In genomic region chr19:19672816-19673215, GRCh38 we compare ENCODE assay signal across 20 cellular contexts. TPM values are rescaled to one million over a fixed set of nuclear protein-coding genes. Genes with fewer than 3 reads are reported as not detected.
DNase-seq lines count a peak whose midpoint lies in the region; ATAC-seq and TF ChIP-seq lines count a peak whose summit lies in the region.
"Had no signal": no experiment of that assay in that cellular context is flagged by ENCODE, and none has a peak within 500 bp of the region (broad histone marks: within the 10 kb centered on the region; RNA-seq: fewer than 3 reads in every experiment).

No MANE protein-coding gene starts in this region.

- H4K8ac ChIP-seq in trophoblast cell (ENCODE audit: low read depth, low read length): no peak overlapping the region

- no peak overlapping the region for H2BK5ac ChIP-seq in trophoblast cell (ENCODE audit: low read depth, low read length, poor library complexity)

- CTCF ChIA-PET in activated CD4-positive, alpha-beta memory T cell treated with anti-CD3 and anti-CD28 coated beads for 36 hours (lab: Charles Lee): interaction anchor here (0.5 kb wide), 1 partner anchor 169 kb away, joined by 3 read pairs; no protein-coding TSS in a partner anchor
- CTCF ChIA-PET in activated CD4-positive, alpha-beta memory T cell treated with anti-CD3 and anti-CD28 coated beads, Interleukin-2, amount 10 ng/mL, durations not matched to agents 7 days and 5 days (lab: Charles Lee): no interaction called here
- CTCF ChIA-PET in mammary epithelial cell (lab: Charles Lee; ENCODE audit: low non-redundant PET): no interaction called here

- no peak overlapping the region for H4K12ac ChIP-seq in trophoblast cell (ENCODE audit: low read depth, low read length)

- peaks cover 39% of the 10 kb centered on the region for H3K9me3 Mint-ChIP-seq in activated CD4-positive, alpha-beta memory T cell treated with anti-CD3 and anti-CD28 coated beads for 36 hours
- peaks cover 37% of the 10 kb centered on the region for H3K9me3 Mint-ChIP-seq in activated CD4-positive, alpha-beta memory T cell treated with anti-CD3 and anti-CD28 coated beads, Interleukin-2, amount 10 ng/mL, durations not matched to agents 7 days and 5 days
- peaks cover 39% of the 10 kb centered on the region for H3K9me3 Mint-ChIP-seq in activated naive CD8-positive, alpha-beta T cell treated with anti-CD3 and anti-CD28 coated beads for 36 hours

- H3K9me3 ChIP-seq in DND-41 (ENCODE audit: insufficient read depth, low read length, severe bottlenecking) (peaks cover 23% of the 10 kb centered on the region), trophoblast cell (ENCODE audit: insufficient read depth, low read depth, low read length) (peaks cover 4% of the 10 kb centered on the region), mammary epithelial cell (replicated peaks; ENCODE audit: insufficient read depth, low read length) (peaks cover 23% of the 10 kb centered on the region)

- no peak for ATAC-seq in DND-41 (ENCODE audit: insufficient read depth, low read depth)
- ATAC-seq: CD8-positive, alpha-beta T cell had no signal

- H3K4me3 ChIP-seq in DND-41 (ENCODE audit: low read depth in 1 of 2, low read length in 2 of 2) (peak overlapping the region in 1 of 2 experiments; percentile 49; a peak in 2 of 4 replicates), trophoblast cell (ENCODE audit: low read depth, low read length) (no peak overlapping the region), mammary epithelial cell (replicated peaks in 1 of 3; ENCODE audit: insufficient read depth in 1 of 3, low read depth in 2 of 3, low read length in 3 of 3) (no peak overlapping the region)

- POLR2A ChIA-PET in activated CD4-positive, alpha-beta memory T cell treated with anti-CD3 and anti-CD28 coated beads for 36 hours (lab: Charles Lee): interaction anchor here (0.6 kb wide), 1 partner anchor 194 kb away, joined by 3 read pairs; no protein-coding TSS in a partner anchor
- POLR2A ChIA-PET in activated CD4-positive, alpha-beta memory T cell treated with anti-CD3 and anti-CD28 coated beads, Interleukin-2, amount 10 ng/mL, durations not matched to agents 7 days and 5 days (lab: Charles Lee): interaction anchor here (0.7 to 1.4 kb wide), 2 partner anchors 10 to 194 kb away, joined by 3 to 6 read pairs; no protein-coding TSS in a partner anchor

- H3K79me2 ChIP-seq in DND-41 (ENCODE audit: insufficient read depth, low read length): peaks cover 91% of the 10 kb centered on the region
- H3K79me2 ChIP-seq in trophoblast cell (ENCODE audit: control insufficient read depth, insufficient read depth, low read length, poor library complexity): peaks cover 5% of the 10 kb centered on the region
- H3K79me2 ChIP-seq in mammary epithelial cell (ENCODE audit: insufficient read depth, low read length): peaks cover 49% of the 10 kb centered on the region

- peak; percentile 41 for DNase-seq in activated CD4-positive, alpha-beta memory T cell treated with anti-CD3 and anti-CD28 coated beads for 36 hours
- DNase-seq in activated CD4-positive, alpha-beta memory T cell treated with anti-CD3 and anti-CD28 coated beads, Interleukin-2, amount 10 ng/mL, durations not matched to agents 7 days and 5 days: no peak
- no peak for DNase-seq in DND-41
- no peak for DNase-seq in activated naive CD8-positive, alpha-beta T cell treated with anti-CD3 and anti-CD28 coated beads for 36 hours
- DNase-seq in trophoblast cell: peak; percentile 57 to 63
- no peak for DNase-seq in mammary epithelial cell
- DNase-seq in amniotic stem cell (lab: John Stamatoyannopoulos, UW): no peak
- no peak for DNase-seq in NCI-H187 treated with DMSO at 0.1 percent for 48 hours (lab: John Stamatoyannopoulos, UW)
- DNase-seq: CD8-positive, alpha-beta T cell; DMS79; GF-D8; GOT3; Kasumi-1; NCI-H2029; NCI-H2171; NCI-H748 treated with DMSO at 0.1 percent for 48 hours had no signal

- H3K18ac ChIP-seq in trophoblast cell (ENCODE audit: low read length): no peak overlapping the region

- H3K9ac ChIP-seq in DND-41 (ENCODE audit: low read depth, low read length) (no peak overlapping the region), trophoblast cell (ENCODE audit: low read length) (no peak overlapping the region), mammary epithelial cell (ENCODE audit: insufficient read depth, low read length) (no peak overlapping the region)

- H3K4me3 Mint-ChIP-seq in activated CD4-positive, alpha-beta memory T cell treated with anti-CD3 and anti-CD28 coated beads for 36 hours: no peak overlapping the region
- H3K4me3 Mint-ChIP-seq in activated CD4-positive, alpha-beta memory T cell treated with anti-CD3 and anti-CD28 coated beads, Interleukin-2, amount 10 ng/mL, durations not matched to agents 7 days and 5 days: no peak overlapping the region
- H3K4me3 Mint-ChIP-seq in activated naive CD8-positive, alpha-beta T cell treated with anti-CD3 and anti-CD28 coated beads for 36 hours: peak overlapping the region; percentile 2
- H3K4me3 Mint-ChIP-seq: B cell; CD8-positive, alpha-beta T cell had no signal

- H3K4me1 ChIP-seq in DND-41 (ENCODE audit: insufficient read depth, low read length) (peaks cover 73% of the 10 kb centered on the region), trophoblast cell (ENCODE audit: control insufficient read depth in 1 of 2, insufficient read depth in 2 of 2, low read length in 2 of 2) (peaks cover 14 to 16% of the 10 kb centered on the region in 2 experiments), mammary epithelial cell (ENCODE audit: insufficient read depth, low read length) (no peaks in the 10 kb centered on the region)

- dilution Hi-C loops in mammary epithelial cell (cut with HindIII; ENCODE audit: low sequenced_read_pairs): no loop called here

- H3K4me2 ChIP-seq in DND-41 (ENCODE audit: insufficient read depth, low read length) (peak overlapping the region; percentile 55), trophoblast cell (ENCODE audit: low read length) (no peak overlapping the region), mammary epithelial cell (ENCODE audit: insufficient read depth, low read depth, low read length) (no peak overlapping the region)

- in situ Hi-C loops in mammary epithelial cell (cut with MboI; ENCODE audit: low sequenced_read_pairs in 2 of 2): no loop called here

- H4K91ac ChIP-seq in trophoblast cell (ENCODE audit: low read depth, low read length): no peak overlapping the region

- H3K27ac Mint-ChIP-seq in activated CD4-positive, alpha-beta memory T cell treated with anti-CD3 and anti-CD28 coated beads for 36 hours: peak overlapping the region; percentile 8
- no peak overlapping the region for H3K27ac Mint-ChIP-seq in activated CD4-positive, alpha-beta memory T cell treated with anti-CD3 and anti-CD28 coated beads, Interleukin-2, amount 10 ng/mL, durations not matched to agents 7 days and 5 days
- peak overlapping the region; percentile 54 for H3K27ac Mint-ChIP-seq in activated naive CD8-positive, alpha-beta T cell treated with anti-CD3 and anti-CD28 coated beads for 36 hours
- H3K27ac Mint-ChIP-seq: B cell; CD8-positive, alpha-beta T cell; IgD-negative memory B cell had no signal

- H2AFZ ChIP-seq in DND-41 (ENCODE audit: low read depth, low read length) (no peak overlapping the region), trophoblast cell (ENCODE audit: insufficient read depth, low read length, poor library complexity) (no peak overlapping the region), mammary epithelial cell (ENCODE audit: low read depth, low read length) (no peak overlapping the region)

- H2BK120ac ChIP-seq in trophoblast cell (ENCODE audit: insufficient read depth, low read length, poor library complexity): no peak overlapping the region

- no peak overlapping the region for H3K4ac ChIP-seq in trophoblast cell (ENCODE audit: low read depth, low read length)

- H4K20me1 ChIP-seq in DND-41 (ENCODE audit: insufficient read depth, low read length) (peaks cover 53% of the 10 kb centered on the region), mammary epithelial cell (ENCODE audit: insufficient read depth, low read length) (no peaks in the 10 kb centered on the region)

- H3K36me3 Mint-ChIP-seq in activated CD4-positive, alpha-beta memory T cell treated with anti-CD3 and anti-CD28 coated beads for 36 hours: peaks cover 79% of the 10 kb centered on the region
- peaks cover 91% of the 10 kb centered on the region for H3K36me3 Mint-ChIP-seq in activated CD4-positive, alpha-beta memory T cell treated with anti-CD3 and anti-CD28 coated beads, Interleukin-2, amount 10 ng/mL, durations not matched to agents 7 days and 5 days (ENCODE audit: low read depth)
- H3K36me3 Mint-ChIP-seq in activated naive CD8-positive, alpha-beta T cell treated with anti-CD3 and anti-CD28 coated beads for 36 hours: peaks cover 84% of the 10 kb centered on the region

- peaks cover 88% of the 10 kb centered on the region for H3K36me3 ChIP-seq in DND-41 (ENCODE audit: insufficient read depth, low read length)
- peaks cover 9 to 11% of the 10 kb centered on the region in 2 experiments for H3K36me3 ChIP-seq in trophoblast cell (ENCODE audit: control insufficient read depth in 1 of 2, insufficient read depth in 2 of 2, low read length in 2 of 2)
- H3K36me3 ChIP-seq in mammary epithelial cell (ENCODE audit: insufficient read depth, low read length): peaks cover 8% of the 10 kb centered on the region

- BruUV-seq in mammary epithelial cell (replicated peaks; lab: Mats Ljungman, UMichigan): no TSS peak

- no peak overlapping the region for H3K14ac ChIP-seq in trophoblast cell (ENCODE audit: low read length)

- H3K23ac ChIP-seq in trophoblast cell (ENCODE audit: low read length): no peak overlapping the region

- H3K27me3 ChIP-seq in DND-41 (ENCODE audit: insufficient read depth, low read length, poor library complexity) (no peaks in the 10 kb centered on the region), trophoblast cell (ENCODE audit: insufficient read depth, low read length) (no peaks in the 10 kb centered on the region), mammary epithelial cell (ENCODE audit: insufficient read depth, low read length) (no peaks in the 10 kb centered on the region)

- intact Hi-C loops in activated CD4-positive, alpha-beta memory T cell treated with anti-CD3 and anti-CD28 coated beads for 36 hours (cut with micrococcal nuclease): no loop called here
- intact Hi-C loops in mammary epithelial cell (cut with micrococcal nuclease): no loop called here

- H2AK5ac ChIP-seq in trophoblast cell (ENCODE audit: low read length): no peak overlapping the region

- H3K27ac ChIP-seq in DND-41 (ENCODE audit: low read length) (peak overlapping the region; percentile 18; the same call in 1 of the 2 replicates), trophoblast cell (ENCODE audit: low read depth, low read length) (no peak overlapping the region), mammary epithelial cell (ENCODE audit: insufficient read depth, low read depth, low read length) (no peak overlapping the region)
- H3K27ac ChIP-seq: 22Rv1, HL-60 had no signal

- H3K79me1 ChIP-seq in trophoblast cell (ENCODE audit: low read length): peaks cover 6% of the 10 kb centered on the region

- TF ChIP-seq CTCF in DND-41 (IDR thresholded peaks at IDR 0.05; ENCODE audit: borderline replicate concordance, extremely low read depth, low read length, poor library complexity, severe bottlenecking) (no peak), mammary epithelial cell (conservative IDR thresholded peaks at IDR 0.05 in 1 of 2, IDR thresholded peaks at IDR 0.05 in 1 of 2; ENCODE audit: extremely low read depth in 1 of 2, insufficient read depth in 1 of 2, low read depth in 1 of 2, low read length in 2 of 2) (no peak)

- H2BK12ac ChIP-seq in trophoblast cell (ENCODE audit: low read length): no peak overlapping the region

- no CpG with 5 or more reads among the region's 3 CpGs for WGBS in trophoblast cell (ENCODE audit: extremely low coverage, insufficient coverage, insufficient read length)
- WGBS in mammary epithelial cell (ENCODE audit: low coverage, missing lambda C conversion rate): 89% methylated on average over 3 of the region's 3 CpGs

- H3K27me3 Mint-ChIP-seq in activated CD4-positive, alpha-beta memory T cell treated with anti-CD3 and anti-CD28 coated beads for 36 hours: no peaks in the 10 kb centered on the region
- no peaks in the 10 kb centered on the region for H3K27me3 Mint-ChIP-seq in activated CD4-positive, alpha-beta memory T cell treated with anti-CD3 and anti-CD28 coated beads, Interleukin-2, amount 10 ng/mL, durations not matched to agents 7 days and 5 days
- no peaks in the 10 kb centered on the region for H3K27me3 Mint-ChIP-seq in activated naive CD8-positive, alpha-beta T cell treated with anti-CD3 and anti-CD28 coated beads for 36 hours
- H3K27me3 Mint-ChIP-seq: B cell, IgD-negative memory B cell had no signal

- H3K4me1 Mint-ChIP-seq in activated CD4-positive, alpha-beta memory T cell treated with anti-CD3 and anti-CD28 coated beads for 36 hours (ENCODE audit: low read depth): peaks cover 49% of the 10 kb centered on the region
- peaks cover 35% of the 10 kb centered on the region for H3K4me1 Mint-ChIP-seq in activated CD4-positive, alpha-beta memory T cell treated with anti-CD3 and anti-CD28 coated beads, Interleukin-2, amount 10 ng/mL, durations not matched to agents 7 days and 5 days
- peaks cover 25% of the 10 kb centered on the region for H3K4me1 Mint-ChIP-seq in activated naive CD8-positive, alpha-beta T cell treated with anti-CD3 and anti-CD28 coated beads for 36 hours

RNA-seq across cellular contexts. Expression of gene ZNF101, which starts 4.2 kb away (rescaled TPM):
- 10 to 100 TPM; 76.0 to 77.0 TPM for total RNA-seq in activated CD4-positive, alpha-beta memory T cell treated with anti-CD3 and anti-CD28 coated beads for 36 hours
- 100 to 1,000 TPM; 105 to 108 TPM for total RNA-seq in activated CD4-positive, alpha-beta memory T cell treated with anti-CD3 and anti-CD28 coated beads, Interleukin-2, amount 10 ng/mL, durations not matched to agents 7 days and 5 days
- 10 to 100 TPM; 71.8 to 73.2 TPM for total RNA-seq in activated naive CD8-positive, alpha-beta T cell treated with anti-CD3 and anti-CD28 coated beads for 36 hours
- polyA plus RNA-seq in trophoblast cell (2013): 10.6 and 11.9 TPM in 2 replicates
- total RNA-seq in mammary epithelial cell: 10 to 100 TPM in 1 of 2 donors, 1 to 10 TPM in 1; 7.3 to 10.3 TPM
- polyA plus RNA-seq in mammary epithelial cell: 4.9 TPM
- 9.1 TPM for polyA minus RNA-seq in mammary epithelial cell

RNA-seq across cellular contexts. Expression of gene ATP13A1, which starts 9.3 kb away (rescaled TPM):
- total RNA-seq in activated CD4-positive, alpha-beta memory T cell treated with anti-CD3 and anti-CD28 coated beads for 36 hours: 10 to 100 TPM; 66.6 to 69.2 TPM
- total RNA-seq in activated CD4-positive, alpha-beta memory T cell treated with anti-CD3 and anti-CD28 coated beads, Interleukin-2, amount 10 ng/mL, durations not matched to agents 7 days and 5 days: 100 to 1,000 TPM; 102 to 107 TPM
- total RNA-seq in activated naive CD8-positive, alpha-beta T cell treated with anti-CD3 and anti-CD28 coated beads for 36 hours: 10 to 100 TPM; 72.6 to 76.4 TPM
- polyA plus RNA-seq in trophoblast cell (2013): 36.9 and 40.8 TPM in 2 replicates
- 10 to 100 TPM; 53.0 to 56.0 TPM for total RNA-seq in mammary epithelial cell
- 23.2 TPM for polyA plus RNA-seq in mammary epithelial cell
- 74.4 TPM for polyA minus RNA-seq in mammary epithelial cell

RNA-seq across cellular contexts. Expression of gene GMIP, which starts 29.4 kb away (rescaled TPM):
- 10 to 100 TPM; 78.6 to 79.4 TPM for total RNA-seq in activated CD4-positive, alpha-beta memory T cell treated with anti-CD3 and anti-CD28 coated beads for 36 hours
- 100 to 1,000 TPM; 111 to 112 TPM for total RNA-seq in activated CD4-positive, alpha-beta memory T cell treated with anti-CD3 and anti-CD28 coated beads, Interleukin-2, amount 10 ng/mL, durations not matched to agents 7 days and 5 days
- 10 to 100 TPM; 53.3 to 54.7 TPM for total RNA-seq in activated naive CD8-positive, alpha-beta T cell treated with anti-CD3 and anti-CD28 coated beads for 36 hours
- polyA plus RNA-seq in trophoblast cell (2013): 15.7 and 17.3 TPM in 2 replicates
- 10 to 100 TPM in 1 of 2 donors, 1 to 10 TPM in 1; 6.5 to 18.3 TPM for total RNA-seq in mammary epithelial cell
- 3.3 TPM for polyA plus RNA-seq in mammary epithelial cell
- 4.4 TPM for polyA minus RNA-seq in mammary epithelial cell

RNA-seq across cellular contexts. Expression of gene LPAR2, which starts 44.8 kb away (rescaled TPM):
- total RNA-seq in activated CD4-positive, alpha-beta memory T cell treated with anti-CD3 and anti-CD28 coated beads for 36 hours: 10 to 100 TPM; 32.5 to 33.1 TPM
- 10 to 100 TPM; 43.2 to 46.2 TPM for total RNA-seq in activated CD4-positive, alpha-beta memory T cell treated with anti-CD3 and anti-CD28 coated beads, Interleukin-2, amount 10 ng/mL, durations not matched to agents 7 days and 5 days
- total RNA-seq in activated naive CD8-positive, alpha-beta T cell treated with anti-CD3 and anti-CD28 coated beads for 36 hours: 10 to 100 TPM; 23.7 to 28.4 TPM
- polyA plus RNA-seq in trophoblast cell (2013): 39.2 and 41.2 TPM in 2 replicates
- total RNA-seq in mammary epithelial cell: 10 to 100 TPM; 20.2 to 27.9 TPM
- 18.6 TPM for polyA plus RNA-seq in mammary epithelial cell
- 9.4 TPM for polyA minus RNA-seq in mammary epithelial cell

RNA-seq across cellular contexts. Expression of gene PBX4, which starts 54.3 kb away (rescaled TPM):
- total RNA-seq in activated CD4-positive, alpha-beta memory T cell treated with anti-CD3 and anti-CD28 coated beads for 36 hours: 10 to 100 TPM; 44.9 to 45.7 TPM
- 10 to 100 TPM; 49.0 to 55.6 TPM for total RNA-seq in activated CD4-positive, alpha-beta memory T cell treated with anti-CD3 and anti-CD28 coated beads, Interleukin-2, amount 10 ng/mL, durations not matched to agents 7 days and 5 days
- 1 to 10 TPM; 8.2 to 9.6 TPM for total RNA-seq in activated naive CD8-positive, alpha-beta T cell treated with anti-CD3 and anti-CD28 coated beads for 36 hours
- polyA plus RNA-seq in trophoblast cell (2013): 1.4 TPM in 2 replicates
- total RNA-seq in mammary epithelial cell: 1 to 10 TPM; 1.2 to 5.2 TPM
- polyA plus RNA-seq in mammary epithelial cell: 2.2 TPM
- polyA minus RNA-seq in mammary epithelial cell: 2.3 TPM

Comparison
In these comparisons a context has a peak if more than half of its experiments do, and no peak if none do; other contexts are left out.
1. DNase-seq: peak in activated CD4-positive, alpha-beta memory T cell treated with anti-CD3 and anti-CD28 coated beads for 36 hours (single experiment) and trophoblast cell (2 of 2); none in activated CD4-positive, alpha-beta memory T cell treated with anti-CD3 and anti-CD28 coated beads, Interleukin-2, amount 10 ng/mL, durations not matched to agents 7 days and 5 days (single experiment), DND-41 (single experiment), activated naive CD8-positive, alpha-beta T cell treated with anti-CD3 and anti-CD28 coated beads for 36 hours (single experiment), mammary epithelial cell (single experiment), amniotic stem cell (single experiment) and NCI-H187 treated with DMSO at 0.1 percent for 48 hours (single experiment).
2. RNA of gene ZNF101, which starts 4.2 kb away (total RNA-seq): 105 to 108 TPM in activated CD4-positive, alpha-beta memory T cell treated with anti-CD3 and anti-CD28 coated beads, Interleukin-2, amount 10 ng/mL, durations not matched to agents 7 days and 5 days, 76.0 to 77.0 TPM in activated CD4-positive, alpha-beta memory T cell treated with anti-CD3 and anti-CD28 coated beads for 36 hours and 71.8 to 73.2 TPM in activated naive CD8-positive, alpha-beta T cell treated with anti-CD3 and anti-CD28 coated beads for 36 hours; 7.3 to 10.3 TPM in mammary epithelial cell; every median in the first group is over 4 times any median in the second.